In genomic region chr4:105345358-105345757, GRCh38 we compare ENCODE assay signal across 9 cellular contexts.
"Had no signal": no experiment of that assay in that cellular context is flagged by ENCODE, and none has a peak within 500 bp of the region (broad histone marks: within the 10 kb centered on the region; RNA-seq: fewer than 3 reads in every experiment).

No MANE protein-coding gene starts in this region.

- H3K4me3 ChIP-seq: GM23248, HAP-1, K562 had no signal

- DNase-seq: GM23248, GOT3, H7, HFFc6, IMR-90, KG1 had no signal

- ATAC-seq: HCT116, K562 had no signal
